Comparison of ENCODE assay signal across 9 cellular contexts in the genomic region with DNA sequence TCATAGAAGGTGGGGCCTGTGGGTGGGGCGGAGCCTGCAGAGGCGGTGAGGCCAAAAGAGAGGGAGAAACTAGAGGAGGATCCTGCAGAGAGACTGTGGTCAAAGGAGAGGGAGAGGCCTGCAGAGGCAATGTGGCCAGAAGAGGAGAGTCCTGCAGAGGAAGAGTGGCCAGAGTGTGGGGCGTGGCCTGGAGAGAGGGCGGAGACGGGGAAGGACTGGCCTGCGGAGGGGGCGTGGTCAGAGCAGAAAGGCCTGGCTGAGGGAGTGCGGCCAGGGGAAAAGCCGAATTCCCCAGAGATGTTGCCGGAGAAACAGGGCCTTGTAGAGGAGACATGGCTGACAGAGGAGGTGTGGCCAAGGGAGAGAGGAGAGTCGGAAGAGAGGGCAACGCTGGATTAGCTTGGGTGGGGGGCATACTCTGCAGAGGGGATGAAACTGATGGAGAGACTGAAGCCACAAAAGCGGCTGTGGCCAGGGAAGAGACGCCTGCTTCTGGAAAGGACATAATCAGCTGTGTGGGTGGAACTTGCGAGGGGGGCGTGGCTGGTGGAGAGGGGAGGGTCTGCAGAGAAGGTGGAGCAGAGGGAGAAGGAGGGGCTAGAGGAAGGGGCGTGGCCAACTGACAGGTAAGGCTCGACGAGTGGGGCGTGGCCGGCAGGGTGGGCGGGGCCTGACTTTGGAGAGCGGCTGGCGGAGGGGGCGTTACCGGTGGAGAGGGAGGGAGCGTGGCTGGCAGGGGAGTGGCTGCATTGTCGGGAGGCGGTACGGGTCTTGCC. TPM values are rescaled to one million over a fixed set of nuclear protein-coding genes. Genes with fewer than 3 reads are reported as not detected.
DNase-seq lines count a peak whose midpoint lies in the region; ATAC-seq, FAIRE-seq and TF ChIP-seq lines count a peak whose summit lies in the region.
"Had no signal": no experiment of that assay in that cellular context is flagged by ENCODE, and none has a peak within 500 bp of the region (broad histone marks: within the 10 kb centered on the region; RNA-seq: fewer than 3 reads in every experiment).

No MANE protein-coding gene starts in this region.

- DNase-seq in D721Med (ENCODE audit: insufficient read length, low spot score) (peak; percentile 19), LoVo (ENCODE audit: low spot score) (peak; percentile 91), head of caudate nucleus (peak in 40 of 42 donors; percentile 50 to 90 (median 75)), trophoblast cell (peak; percentile 93 to 97), tibial artery (peak; percentile 85 to 91)
- peak; percentile 88 for DNase-seq in activated naive CD8-positive, alpha-beta T cell treated with anti-CD3 and anti-CD28 coated beads for 36 hours

- no peaks in the 10 kb centered on the region for H3K9me2 ChIP-seq in SU-DHL-6 (replicated peaks; ENCODE audit: insufficient read depth, low read length)

- no peak for ATAC-seq in GM21381 (IDR thresholded peaks at IDR 0.05; ENCODE audit: unreplicated experiment)

- no peak overlapping the region for H3K9ac ChIP-seq in SU-DHL-6 (ENCODE audit: low read length)
- H3K9ac ChIP-seq in trophoblast cell (ENCODE audit: low read length): no peak overlapping the region

- H3K27me3 ChIP-seq in SU-DHL-6 (ENCODE audit: low read length) (no peaks in the 10 kb centered on the region), trophoblast cell (ENCODE audit: insufficient read depth, low read length) (peaks cover 19% of the 10 kb centered on the region), tibial artery (peaks cover 0 to 50% of the 10 kb centered on the region in 2 donors)

- peaks cover 3% of the 10 kb centered on the region for H3K79me1 ChIP-seq in trophoblast cell (ENCODE audit: low read length)

- peak overlapping the region; percentile 48 for H3K4me3 Mint-ChIP-seq in activated naive CD8-positive, alpha-beta T cell treated with anti-CD3 and anti-CD28 coated beads for 36 hours

- no peak overlapping the region for H2AFZ ChIP-seq in SU-DHL-6 (ENCODE audit: low read depth, low read length, severe bottlenecking)
- peak overlapping the region; percentile 30 for H2AFZ ChIP-seq in trophoblast cell (ENCODE audit: insufficient read depth, low read length, poor library complexity)

- no CpG with 5 or more reads among the region's 30 CpGs for WGBS in trophoblast cell (ENCODE audit: extremely low coverage, insufficient coverage, insufficient read length)

- H4K20me1 ChIP-seq in SU-DHL-6 (ENCODE audit: low read depth, low read length): no peaks in the 10 kb centered on the region

- H3F3A ChIP-seq in SU-DHL-6 (ENCODE audit: insufficient read depth): peaks cover 11% of the 10 kb centered on the region

- H3K79me2 ChIP-seq in SU-DHL-6 (ENCODE audit: insufficient read depth, low read length) (no peaks in the 10 kb centered on the region), trophoblast cell (ENCODE audit: control insufficient read depth, insufficient read depth, low read length, poor library complexity) (no peaks in the 10 kb centered on the region)

- H3K4me3 ChIP-seq in SU-DHL-6 (ENCODE audit: insufficient read depth, low read length, poor library complexity, severe bottlenecking): no peak overlapping the region
- H3K4me3 ChIP-seq in trophoblast cell (ENCODE audit: low read depth, low read length): no peak overlapping the region
- peak overlapping the region; percentile 7 to 33 for H3K4me3 ChIP-seq in tibial artery

- peaks cover 51% of the 10 kb centered on the region for H3K27me3 Mint-ChIP-seq in activated naive CD8-positive, alpha-beta T cell treated with anti-CD3 and anti-CD28 coated beads for 36 hours

- no peak overlapping the region for H2BK120ac ChIP-seq in trophoblast cell (ENCODE audit: insufficient read depth, low read length, poor library complexity)

- TF ChIP-seq CTCF in D721Med (IDR thresholded peaks at IDR 0.05; ENCODE audit: insufficient read depth, missing control alignments): no peak
- TF ChIP-seq CTCF in SU-DHL-6 (IDR thresholded peaks at IDR 0.05; ENCODE audit: insufficient read depth, low read length, poor library complexity, severe bottlenecking): no peak
- no peak for TF ChIP-seq CTCF in tibial artery (IDR thresholded peaks at IDR 0.05)

- no peak overlapping the region for H3K4ac ChIP-seq in trophoblast cell (ENCODE audit: low read depth, low read length)

- H3K27ac ChIP-seq in SU-DHL-6 (ENCODE audit: low read depth, low read length) (no peak overlapping the region), trophoblast cell (ENCODE audit: low read depth, low read length) (peak overlapping the region; percentile 13), tibial artery (no peak overlapping the region)

- no peaks in the 10 kb centered on the region for H3K9me3 Mint-ChIP-seq in activated naive CD8-positive, alpha-beta T cell treated with anti-CD3 and anti-CD28 coated beads for 36 hours

- H4K8ac ChIP-seq in trophoblast cell (ENCODE audit: low read depth, low read length): peak overlapping the region; percentile 8

- no peak for FAIRE-seq in D721Med (lab: Jason Lieb, UNC)

- H3K27ac Mint-ChIP-seq in activated naive CD8-positive, alpha-beta T cell treated with anti-CD3 and anti-CD28 coated beads for 36 hours: no peak overlapping the region

- no peak overlapping the region for H2BK12ac ChIP-seq in trophoblast cell (ENCODE audit: low read length)

- H4K91ac ChIP-seq in trophoblast cell (ENCODE audit: low read depth, low read length): no peak overlapping the region

- no peak overlapping the region for H2AK5ac ChIP-seq in trophoblast cell (ENCODE audit: low read length)

- no peak overlapping the region for H2BK5ac ChIP-seq in trophoblast cell (ENCODE audit: low read depth, low read length, poor library complexity)

- no peak overlapping the region for H3K14ac ChIP-seq in trophoblast cell (ENCODE audit: low read length)

- no peak overlapping the region for H3K18ac ChIP-seq in trophoblast cell (ENCODE audit: low read length)

- H3K4me1 Mint-ChIP-seq in activated naive CD8-positive, alpha-beta T cell treated with anti-CD3 and anti-CD28 coated beads for 36 hours: peaks cover 27% of the 10 kb centered on the region

- H3K4me1 ChIP-seq in trophoblast cell (ENCODE audit: control insufficient read depth in 1 of 2, insufficient read depth in 2 of 2, low read length in 2 of 2) (peaks cover 16 to 40% of the 10 kb centered on the region in 2 experiments), tibial artery (peaks cover 0 to 63% (median 44%) of the 10 kb centered on the region in 4 donors)

- H3K9me3 ChIP-seq in SU-DHL-6 (ENCODE audit: insufficient read depth, low read length) (no peaks in the 10 kb centered on the region), trophoblast cell (ENCODE audit: insufficient read depth, low read depth, low read length) (peaks cover 13% of the 10 kb centered on the region), tibial artery (no peaks in the 10 kb centered on the region)

- H4K12ac ChIP-seq in trophoblast cell (ENCODE audit: low read depth, low read length): peak overlapping the region; percentile 12

- intact Hi-C loops in head of caudate nucleus (cut with DNase I): no loop called here
- intact Hi-C loops in tibial artery (cut with DNase I; ENCODE audit: low total_unique reads): no loop called here

- H3K36me3 ChIP-seq in SU-DHL-6 (ENCODE audit: low read length): no peaks in the 10 kb centered on the region
- H3K36me3 ChIP-seq in trophoblast cell (ENCODE audit: control insufficient read depth in 1 of 2, insufficient read depth in 2 of 2, low read length in 2 of 2): no peaks in the 10 kb centered on the region
- no peaks in the 10 kb centered on the region for H3K36me3 ChIP-seq in tibial artery

- no peak overlapping the region for H3K23ac ChIP-seq in trophoblast cell (ENCODE audit: low read length)

- H3K4me2 ChIP-seq in SU-DHL-6 (ENCODE audit: low read depth, low read length, poor library complexity, severe bottlenecking): peak overlapping the region; percentile 16
- peak overlapping the region; percentile 13 for H3K4me2 ChIP-seq in trophoblast cell (ENCODE audit: low read length)

- H3K36me3 Mint-ChIP-seq in activated naive CD8-positive, alpha-beta T cell treated with anti-CD3 and anti-CD28 coated beads for 36 hours: no peaks in the 10 kb centered on the region

RNA-seq across cellular contexts. Expression of gene PRR36, which starts 2.5 kb away (rescaled TPM):
- total RNA-seq in activated naive CD8-positive, alpha-beta T cell treated with anti-CD3 and anti-CD28 coated beads for 36 hours: under 1 TPM in 1 of 2 experiments, not detected in 1; 0.10 TPM
- polyA plus RNA-seq in trophoblast cell (2013): 0.94 and 1.00 TPM in 2 replicates
- total RNA-seq: dermis microvascular lymphatic vessel endothelial cell had no signal

RNA-seq across cellular contexts. Expression of gene LRRC8E, which starts 16.6 kb away (rescaled TPM):
- not detected for total RNA-seq in activated naive CD8-positive, alpha-beta T cell treated with anti-CD3 and anti-CD28 coated beads for 36 hours
- polyA plus RNA-seq in trophoblast cell (2013): 2.3 and 2.4 TPM in 2 replicates

RNA-seq across cellular contexts. Expression of gene MAP2K7, which starts 32.0 kb away (rescaled TPM):
- 10 to 100 TPM; 31.8 to 32.4 TPM for total RNA-seq in activated naive CD8-positive, alpha-beta T cell treated with anti-CD3 and anti-CD28 coated beads for 36 hours
- polyA plus RNA-seq in trophoblast cell (2013): 32.6 and 34.8 TPM in 2 replicates

RNA-seq across cellular contexts. Expression of gene EVI5L, which starts 41.7 kb away (rescaled TPM):
- total RNA-seq in activated naive CD8-positive, alpha-beta T cell treated with anti-CD3 and anti-CD28 coated beads for 36 hours: 1 to 10 TPM; 4.8 TPM
- polyA plus RNA-seq in trophoblast cell (2013): 7.0 and 7.3 TPM in 2 replicates

RNA-seq across cellular contexts. Expression of gene TGFBR3L, which starts 42.9 kb away (rescaled TPM):
- total RNA-seq in activated naive CD8-positive, alpha-beta T cell treated with anti-CD3 and anti-CD28 coated beads for 36 hours: 1 to 10 TPM; 2.1 to 3.2 TPM
- 0.64 and 0.90 TPM in 2 replicates for polyA plus RNA-seq in trophoblast cell (2013)

Comparison
In these comparisons a context has a peak if more than half of its experiments do, and no peak if none do; other contexts are left out.
1. DNase-seq: peak in every context shown above with its lines; median percentile 95 in trophoblast cell; 91 in LoVo; 88 in activated naive CD8-positive, alpha-beta T cell treated with anti-CD3 and anti-CD28 coated beads for 36 hours; 88 in tibial artery; 75 in head of caudate nucleus; 19 in D721Med.
2. H3K4me3 ChIP-seq: peak in tibial artery (2 of 2); none in SU-DHL-6 (single experiment) and trophoblast cell (single experiment).